In the genomic region with DNA sequence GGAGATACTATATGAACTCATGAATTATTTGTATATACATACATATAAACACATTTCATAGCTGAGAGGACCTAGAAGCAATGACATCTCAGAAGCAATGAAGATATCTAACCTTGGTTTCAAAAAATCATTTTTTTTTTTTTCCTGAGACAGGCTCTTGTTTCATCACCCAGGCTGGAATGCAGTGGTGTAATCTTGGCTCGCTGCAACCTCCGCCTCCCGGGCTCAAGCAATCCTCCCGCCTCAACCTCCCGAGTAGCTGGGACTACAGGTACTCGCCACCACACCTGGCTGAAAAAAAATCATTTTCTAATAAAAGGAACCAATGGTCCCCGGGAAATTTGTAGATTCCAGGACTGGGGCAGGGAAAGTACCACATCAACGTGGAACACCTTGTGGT, we compare ENCODE assay signal across 1 cellular context.
TF ChIP-seq lines count a peak whose summit lies in the region.

No MANE protein-coding gene starts in this region.

TF ChIP-seq in HepG2, 621 proteins besides CTCF, POLR2A, EP300 and RAD21:
- TF ChIP-seq, protein P1, sequence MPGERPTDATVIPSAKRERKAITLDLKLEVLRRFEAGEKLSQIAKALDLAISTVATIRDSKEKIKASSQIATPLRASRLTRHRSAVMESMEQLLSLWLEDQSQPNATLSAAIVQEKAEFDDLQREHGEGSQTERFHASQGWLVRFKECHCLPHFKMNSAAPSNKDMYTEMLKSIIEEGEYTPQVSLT (CRISPR knock-in tag; IDR thresholded peaks at IDR 0.05; ENCODE audit: borderline replicate concordance, low read depth), result no peak
- TF ChIP-seq ZBTB33 (CRISPR knock-in tag; IDR thresholded peaks at IDR 0.05) (peak; percentile 74; the same call in 1 of the 2 replicates), CHD4 (IDR thresholded peaks at IDR 0.05; ENCODE audit: borderline replicate concordance, low read length) (no peak), ZNF713 (CRISPR knock-in tag; IDR thresholded peaks at IDR 0.05) (no peak), CREB1 (IDR thresholded peaks at IDR 0.05) (no peak), CREB1 (CRISPR knock-in tag; IDR thresholded peaks at IDR 0.05) (no peak)
